In genomic region chr1:153572569-153573015, GRCh38 we compare ENCODE assay signal across 1 cellular context.
TF ChIP-seq lines count a peak whose summit lies in the region.

No MANE protein-coding gene starts in this region.

TF ChIP-seq in H1, 55 proteins besides CTCF, POLR2A, EP300 and RAD21:
- TF ChIP-seq CHD1 (IDR thresholded peaks at IDR 0.05; ENCODE audit: low read depth, low read length) (no peak), SP4 (IDR thresholded peaks at IDR 0.05; ENCODE audit: low read length) (no peak), ZNF274 (IDR thresholded peaks at IDR 0.05; ENCODE audit: borderline replicate concordance, extremely low read depth, low read length) (no peak), RXRA (IDR thresholded peaks at IDR 0.05; ENCODE audit: insufficient read depth, low read depth, low read length) (no peak), ASH2L (IDR thresholded peaks at IDR 0.05; ENCODE audit: low read length) (no peak), CBX5 (IDR thresholded peaks at IDR 0.05; ENCODE audit: low read depth, low read length) (no peak), KDM1A (IDR thresholded peaks at IDR 0.05; ENCODE audit: borderline replicate concordance, low read length) (no peak), BRCA1 (IDR thresholded peaks at IDR 0.05; ENCODE audit: low read depth, low read length) (no peak), RFX5 (IDR thresholded peaks at IDR 0.05; ENCODE audit: borderline replicate concordance, low read depth, low read length) (no peak), ATF2 (IDR thresholded peaks at IDR 0.05; ENCODE audit: low read length) (no peak), SIN3A (conservative IDR thresholded peaks at IDR 0.05 in 1 of 2, IDR thresholded peaks at IDR 0.05 in 1 of 2; ENCODE audit: low read depth in 1 of 2, low read length in 2 of 2) (no peak), TAF1 (IDR thresholded peaks at IDR 0.05; ENCODE audit: low read depth, low read length) (no peak), TAF7 (optimal IDR thresholded peaks at IDR 0.05; ENCODE audit: borderline replicate concordance, low read depth, low read length) (no peak), MAFK (IDR thresholded peaks at IDR 0.05; ENCODE audit: low read depth, low read length) (no peak), SUZ12 (IDR thresholded peaks at IDR 0.05; ENCODE audit: low read length) (no peak), CHD2 (IDR thresholded peaks at IDR 0.05; ENCODE audit: low read length) (no peak), BACH1 (IDR thresholded peaks at IDR 0.05; ENCODE audit: low read length) (no peak), HDAC6 (IDR thresholded peaks at IDR 0.05; ENCODE audit: low read depth, low read length) (no peak), SRF (IDR thresholded peaks at IDR 0.05; ENCODE audit: low read depth, low read length) (no peak)
